Comparison of ENCODE assay signal across 2 cellular contexts in genomic region chr13:41577437-41577836, GRCh38.
A peak's percentile ranks its signal among the peaks of the same experiment; 100 is the strongest.
TF ChIP-seq lines count a peak whose summit lies in the region.

No MANE protein-coding gene starts in this region.

TF ChIP-seq in liver, 16 proteins besides CTCF, POLR2A, EP300 and RAD21 (continued from another document):
- TF ChIP-seq SP1 (IDR thresholded peaks at IDR 0.05) (peak; percentile 79), YY1 (IDR thresholded peaks at IDR 0.05) (peak; percentile 95), FOXA1 (IDR thresholded peaks at IDR 0.05) (peak; percentile 68), REST (IDR thresholded peaks at IDR 0.05) (peak; percentile 74), MAX (IDR thresholded peaks at IDR 0.05) (peak; percentile 93), ATF3 (IDR thresholded peaks at IDR 0.05) (peak; percentile 94), JUND (IDR thresholded peaks at IDR 0.05) (peak; percentile 78 to 92), HNF4A (conservative IDR thresholded peaks at IDR 0.05) (peak; percentile 87 to 95), NR2F2 (IDR thresholded peaks at IDR 0.05) (no peak), TAF1 (conservative IDR thresholded peaks at IDR 0.05) (no peak), RXRA (IDR thresholded peaks at IDR 0.05) (peak; percentile 75 to 91), HNF4G (IDR thresholded peaks at IDR 0.05) (peak; percentile 67)

TF ChIP-seq in HepG2, 621 proteins besides CTCF, POLR2A, EP300 and RAD21 (continued from another document):
- TF ChIP-seq ZNF646 (CRISPR knock-in tag; IDR thresholded peaks at IDR 0.05) (no peak), TAF15 (IDR thresholded peaks at IDR 0.05; ENCODE audit: low read depth, low read length, poor library complexity, severe bottlenecking) (no peak), ZNF235 (CRISPR knock-in tag; IDR thresholded peaks at IDR 0.05; ENCODE audit: borderline replicate concordance) (no peak), ZNF543 (CRISPR knock-in tag; IDR thresholded peaks at IDR 0.05) (no peak), ATRX (CRISPR knock-in tag; IDR thresholded peaks at IDR 0.05; ENCODE audit: borderline replicate concordance) (no peak), SP1 (IDR thresholded peaks at IDR 0.05) (no peak), SP1 (CRISPR knock-in tag; IDR thresholded peaks at IDR 0.05) (no peak), ZNF616 (CRISPR knock-in tag; IDR thresholded peaks at IDR 0.05; ENCODE audit: low read depth) (no peak), HNF1A (IDR thresholded peaks at IDR 0.05; ENCODE audit: low read depth) (no peak), HNF1A (CRISPR knock-in tag; IDR thresholded peaks at IDR 0.05; ENCODE audit: borderline replicate concordance) (no peak)
- TF ChIP-seq, protein P1, sequence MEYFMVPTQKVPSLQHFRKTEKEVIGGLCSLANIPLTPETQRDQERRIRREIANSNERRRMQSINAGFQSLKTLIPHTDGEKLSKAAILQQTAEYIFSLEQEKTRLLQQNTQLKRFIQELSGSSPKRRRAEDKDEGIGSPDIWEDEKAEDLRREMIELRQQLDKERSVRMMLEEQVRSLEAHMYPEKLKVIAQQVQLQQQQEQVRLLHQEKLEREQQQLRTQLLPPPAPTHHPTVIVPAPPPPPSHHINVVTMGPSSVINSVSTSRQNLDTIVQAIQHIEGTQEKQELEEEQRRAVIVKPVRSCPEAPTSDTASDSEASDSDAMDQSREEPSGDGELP (IDR thresholded peaks at IDR 0.05; ENCODE audit: borderline replicate concordance, low read depth) = no peak
